Comparison of ENCODE assay signal across 8 cellular contexts in the genomic region with DNA sequence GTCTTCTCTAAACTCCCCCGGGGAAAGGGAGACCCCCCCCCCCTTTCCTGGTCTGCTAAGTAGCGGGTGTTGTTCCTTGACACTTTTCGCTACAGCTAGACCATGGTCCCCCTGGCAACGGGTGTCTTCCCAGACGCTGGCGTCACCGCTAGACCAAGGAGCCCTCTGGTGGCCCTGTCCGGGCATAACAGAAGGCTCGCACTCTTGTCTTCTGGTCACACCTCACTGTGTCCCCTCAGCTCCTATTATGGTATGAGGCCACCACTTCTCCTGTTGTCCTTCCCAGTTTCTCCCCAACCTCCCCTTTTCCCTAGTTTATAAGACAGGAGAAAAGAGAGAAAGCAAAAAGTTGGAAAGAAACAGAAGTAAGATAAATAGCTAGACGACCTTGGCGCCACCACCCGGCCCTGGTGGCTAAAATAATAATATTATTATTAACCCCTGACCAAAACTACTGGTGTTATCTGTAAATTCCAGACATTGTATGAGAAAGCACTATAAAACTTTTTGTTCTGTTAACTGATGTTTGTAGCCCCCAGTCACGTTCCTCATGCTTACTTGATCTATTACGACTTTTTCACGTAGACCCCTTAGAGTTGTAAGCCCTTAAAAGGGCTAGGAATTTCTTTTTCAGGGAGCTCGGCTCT. TPM values are rescaled to one million over a fixed set of nuclear protein-coding genes. Genes with fewer than 3 reads are reported as not detected.
A peak's percentile ranks its signal among the peaks of the same experiment; 100 is the strongest.
DNase-seq lines count a peak whose midpoint lies in the region; ATAC-seq and TF ChIP-seq lines count a peak whose summit lies in the region.
"Not testable (repeated sequence)": the region's sequence is repeated elsewhere in the genome, so short reads cannot be mapped to it uniquely, and the experiment has no call there.

No MANE protein-coding gene starts in this region.

- intact Hi-C loops in PC-3 (cut with micrococcal nuclease), result loop anchor here (10.0 kb wide), 1 partner anchor 58 kb away; a partner anchor contains a TSS
- intact Hi-C loops in activated CD4-positive, alpha-beta memory T cell treated with anti-CD3 and anti-CD28 coated beads for 36 hours (cut with micrococcal nuclease), result loop anchor here (5.0 kb wide), 1 partner anchor 75 kb away; a partner anchor contains a TSS
- intact Hi-C loops in Right ventricle myocardium superior (cut with DNase I), result not testable (repeated sequence)

- in situ Hi-C loops in Caki2 (cut with HindIII; ENCODE audit: low pct_unique_long_range_greater_than_20kb, low sequenced_read_pairs); brain microvascular endothelial cell (cut with HindIII; ENCODE audit: low pct_ligation_motif_present, low sequenced_read_pairs): not testable (repeated sequence)

- H3K27ac Mint-ChIP-seq in activated CD4-positive, alpha-beta memory T cell treated with anti-CD3 and anti-CD28 coated beads for 36 hours; stimulated activated naive CD8-positive, alpha-beta T cell treated with anti-CD3 and anti-CD28 coated beads, Interleukin-15, amount 100 ng/mL, for 72 hours: not testable (repeated sequence)
- H3K27ac Mint-ChIP-seq in nephron, result peak overlapping the region in 2 of 3 experiments; percentile 13 to 40

- peaks cover 21% of the 10 kb centered on the region for H3K4me1 Mint-ChIP-seq in activated CD4-positive, alpha-beta memory T cell treated with anti-CD3 and anti-CD28 coated beads for 36 hours (ENCODE audit: low read depth)
- peaks cover 18% of the 10 kb centered on the region for H3K4me1 Mint-ChIP-seq in nephron
- peaks cover 37% of the 10 kb centered on the region for H3K4me1 Mint-ChIP-seq in stimulated activated naive CD8-positive, alpha-beta T cell treated with anti-CD3 and anti-CD28 coated beads, Interleukin-15, amount 100 ng/mL, for 72 hours

- ATAC-seq in PC-3; Right ventricle myocardium superior (ENCODE audit: poor library complexity); stimulated activated naive CD8-positive, alpha-beta T cell treated with anti-CD3 and anti-CD28 coated beads, Interleukin-15, amount 100 ng/mL, for 72 hours: not testable (repeated sequence)

- not testable (repeated sequence) for H3K9ac ChIP-seq in KMS-11; PC-3 (ENCODE audit: low read length)

- H3K36me3 ChIP-seq in KMS-11 (ENCODE audit: insufficient read depth); PC-3 (ENCODE audit: low read depth, low read length); brain microvascular endothelial cell (replicated peaks): not testable (repeated sequence)

- H3K9me3 Mint-ChIP-seq in activated CD4-positive, alpha-beta memory T cell treated with anti-CD3 and anti-CD28 coated beads for 36 hours; nephron; stimulated activated naive CD8-positive, alpha-beta T cell treated with anti-CD3 and anti-CD28 coated beads, Interleukin-15, amount 100 ng/mL, for 72 hours: not testable (repeated sequence)

- not testable (repeated sequence) for H3F3A ChIP-seq in PC-3 (ENCODE audit: low read length, unreplicated experiment)

- not testable (repeated sequence) for H3K4me3 Mint-ChIP-seq in activated CD4-positive, alpha-beta memory T cell treated with anti-CD3 and anti-CD28 coated beads for 36 hours; stimulated activated naive CD8-positive, alpha-beta T cell treated with anti-CD3 and anti-CD28 coated beads, Interleukin-15, amount 100 ng/mL, for 72 hours
- peak overlapping the region; percentile 27 to 65 (median 63) for H3K4me3 Mint-ChIP-seq in nephron

- H3K9me3 ChIP-seq in PC-3 (ENCODE audit: low read length), result not testable (repeated sequence)

- H3K4me2 ChIP-seq in KMS-11 (peak overlapping the region; percentile 53), PC-3 (ENCODE audit: low read length) (peak overlapping the region; percentile 31; the same call in 1 of the 2 replicates)

- H3K27ac ChIP-seq in KMS-11; PC-3 (ENCODE audit: low read length); brain microvascular endothelial cell: not testable (repeated sequence)

- not testable (repeated sequence) for BruUV-seq in PC-3 (replicated peaks; lab: Mats Ljungman, UMichigan)

- H3K79me2 ChIP-seq in KMS-11 (ENCODE audit: insufficient read depth, low read depth); PC-3 (ENCODE audit: low read length): not testable (repeated sequence)

- H3K27me3 Mint-ChIP-seq in activated CD4-positive, alpha-beta memory T cell treated with anti-CD3 and anti-CD28 coated beads for 36 hours; nephron (ENCODE audit: low read depth); stimulated activated naive CD8-positive, alpha-beta T cell treated with anti-CD3 and anti-CD28 coated beads, Interleukin-15, amount 100 ng/mL, for 72 hours: not testable (repeated sequence)

- not testable (repeated sequence) for H3K9me2 ChIP-seq in PC-3 (replicated peaks; ENCODE audit: low read length)

- H2AFZ ChIP-seq in KMS-11 (ENCODE audit: low read depth), result peak overlapping the region; percentile 27; the same call in 1 of the 2 replicates
- not testable (repeated sequence) for H2AFZ ChIP-seq in PC-3 (ENCODE audit: low read length)

- H3K4me3 ChIP-seq in KMS-11 (IDR thresholded peaks at IDR 0.05; ENCODE audit: insufficient read depth, low read depth, low read length); PC-3 (ENCODE audit: low read length); brain microvascular endothelial cell (ENCODE audit: low read depth, low read length): not testable (repeated sequence)

- peaks cover 33% of the 10 kb centered on the region for H3K4me1 ChIP-seq in KMS-11 (ENCODE audit: low read depth, poor library complexity, severe bottlenecking)
- peaks cover 22% of the 10 kb centered on the region for H3K4me1 ChIP-seq in PC-3 (ENCODE audit: insufficient read depth, low read length)

- not testable (repeated sequence) for H4K20me1 ChIP-seq in KMS-11 (ENCODE audit: insufficient read depth); PC-3 (ENCODE audit: low read length)

- DNase-seq in Caki2 (ENCODE audit: low read depth) (peak; percentile 86), PC-3 (peak; percentile 45), brain microvascular endothelial cell (peak; percentile 65), Right ventricle myocardium superior (peak; percentile 60)
- DNase-seq in activated CD4-positive, alpha-beta memory T cell treated with anti-CD3 and anti-CD28 coated beads for 36 hours, result peak; percentile 65
- peak; percentile 43 to 60 for DNase-seq in stimulated activated naive CD8-positive, alpha-beta T cell treated with anti-CD3 and anti-CD28 coated beads, Interleukin-15, amount 100 ng/mL, for 72 hours

- H3K27me3 ChIP-seq in KMS-11 (ENCODE audit: insufficient read depth, low read depth), result peaks cover 26% of the 10 kb centered on the region
- not testable (repeated sequence) for H3K27me3 ChIP-seq in PC-3 (ENCODE audit: low read length); brain microvascular endothelial cell (replicated peaks)

- H3K36me3 Mint-ChIP-seq in activated CD4-positive, alpha-beta memory T cell treated with anti-CD3 and anti-CD28 coated beads for 36 hours; nephron (ENCODE audit: low read depth): not testable (repeated sequence)

- TF ChIP-seq CTCF in KMS-11 (conservative IDR thresholded peaks at IDR 0.05; ENCODE audit: low read depth, low read length) (peak; percentile 68), PC-3 (conservative IDR thresholded peaks at IDR 0.05; ENCODE audit: low read depth, low read length) (peak; percentile 51), brain microvascular endothelial cell (IDR thresholded peaks at IDR 0.05; ENCODE audit: low read depth, low read length, missing control alignments) (peak; percentile 62), nephron (IDR thresholded peaks at IDR 0.05; ENCODE audit: unreplicated experiment in 3 of 3) (peak; percentile 56 to 72 (median 62))

- POLR2A ChIA-PET in PC-3 (lab: Charles Lee; ENCODE audit: unreplicated experiment), result interaction anchor here (1.1 kb wide), 1 partner anchor 24 kb away, joined by 4 read pairs; a partner anchor contains a TSS
- POLR2A ChIA-PET in activated CD4-positive, alpha-beta memory T cell treated with anti-CD3 and anti-CD28 coated beads for 36 hours (lab: Charles Lee), result not testable (repeated sequence)

- CTCF ChIA-PET in PC-3 (lab: Charles Lee), result interaction anchor here (0.6 kb wide), 1 partner anchor 12 kb away, joined by 3 read pairs; no protein-coding TSS in a partner anchor
- CTCF ChIA-PET in activated CD4-positive, alpha-beta memory T cell treated with anti-CD3 and anti-CD28 coated beads for 36 hours (lab: Charles Lee), result interaction anchor here (1.2 to 2.7 kb wide), 7 partner anchors 13 to 68 kb away, joined by 3 to 12 read pairs (median 10); a partner anchor contains a TSS

RNA-seq across cellular contexts. Expression of a gene that starts 4.5 kb away (rescaled TPM):
- total RNA-seq in Caki2 (2014; rRNA removed; shearing (Covaris generic); ENCODE audit: low replicate concordance), result 133 and 149 TPM in 2 replicates
- total RNA-seq in PC-3 (2014; rRNA removed) (41.4 and 54.7 TPM in 2 replicates), Right ventricle myocardium superior (36.8 TPM)
- total RNA-seq in activated CD4-positive, alpha-beta memory T cell treated with anti-CD3 and anti-CD28 coated beads for 36 hours, result 10 to 100 TPM; 49.2 to 52.2 TPM

RNA-seq across cellular contexts. Expression of a gene that starts 24.2 kb away (rescaled TPM):
- total RNA-seq in Caki2 (2014; rRNA removed; shearing (Covaris generic); ENCODE audit: low replicate concordance), result 121 and 161 TPM in 2 replicates
- total RNA-seq in PC-3 (2014; rRNA removed) (92.0 and 100 TPM in 2 replicates), Right ventricle myocardium superior (27.9 TPM)
- 10 to 100 TPM; 19.1 to 19.4 TPM for total RNA-seq in activated CD4-positive, alpha-beta memory T cell treated with anti-CD3 and anti-CD28 coated beads for 36 hours

RNA-seq across cellular contexts. Expression of a gene that starts 49.2 kb away (rescaled TPM):
- total RNA-seq in Caki2 (2014; rRNA removed; shearing (Covaris generic); ENCODE audit: low replicate concordance), result not detected in 2 replicates
- total RNA-seq in PC-3 (2014; rRNA removed) (36.9 and 42.5 TPM in 2 replicates), Right ventricle myocardium superior (not detected)
- total RNA-seq in activated CD4-positive, alpha-beta memory T cell treated with anti-CD3 and anti-CD28 coated beads for 36 hours, result under 1 TPM; 0.24 to 0.38 TPM

RNA-seq across cellular contexts. Expression of a gene that starts 56.9 kb away (rescaled TPM):
- total RNA-seq in Caki2 (2014; rRNA removed; shearing (Covaris generic); ENCODE audit: low replicate concordance), result 18.2 and 32.8 TPM in 2 replicates
- total RNA-seq in PC-3 (2014; rRNA removed) (3.6 and 7.1 TPM in 2 replicates), Right ventricle myocardium superior (not detected)
- not detected for total RNA-seq in activated CD4-positive, alpha-beta memory T cell treated with anti-CD3 and anti-CD28 coated beads for 36 hours

Comparison
In these comparisons a context has a peak if more than half of its experiments do, and no peak if none do; other contexts are left out.
1. RNA of a gene that starts 49.2 kb away (total RNA-seq): 36.9 to 42.5 TPM in PC-3; 0.24 to 0.38 TPM in activated CD4-positive, alpha-beta memory T cell treated with anti-CD3 and anti-CD28 coated beads for 36 hours, not detected in Caki2 and not detected in Right ventricle myocardium superior (single experiment); every median in the first group is over 10 times any median in the second.
2. Peak in every context shown above with its lines, with median percentiles within 50 percentile points of each other: DNase-seq and CTCF ChIP-seq.